In genomic region chr1:151284013-151284577, GRCh38 we compare ENCODE assay signal across 1 cellular context.
TF ChIP-seq lines count a peak whose summit lies in the region.

No MANE protein-coding gene starts in this region.

TF ChIP-seq in GM23338, 12 proteins besides CTCF, POLR2A, EP300 and RAD21 (continued from another document):
- TF ChIP-seq NANOG (IDR thresholded peaks at IDR 0.05; ENCODE audit: borderline replicate concordance) (no peak), ZNF114 (CRISPR knock-in tag; IDR thresholded peaks at IDR 0.05) (no peak), REST (IDR thresholded peaks at IDR 0.05; ENCODE audit: unreplicated experiment) (no peak), EZH2 (IDR thresholded peaks at IDR 0.05; ENCODE audit: low read depth, unreplicated experiment) (no peak), ETS1 (IDR thresholded peaks at IDR 0.05) (no peak), CREB1 (CRISPR knock-in tag; IDR thresholded peaks at IDR 0.05; ENCODE audit: low read depth) (no peak), JUNB (IDR thresholded peaks at IDR 0.05; ENCODE audit: unreplicated experiment) (no peak)
